Comparison of ENCODE assay signal across 9 cellular contexts in the genomic region with DNA sequence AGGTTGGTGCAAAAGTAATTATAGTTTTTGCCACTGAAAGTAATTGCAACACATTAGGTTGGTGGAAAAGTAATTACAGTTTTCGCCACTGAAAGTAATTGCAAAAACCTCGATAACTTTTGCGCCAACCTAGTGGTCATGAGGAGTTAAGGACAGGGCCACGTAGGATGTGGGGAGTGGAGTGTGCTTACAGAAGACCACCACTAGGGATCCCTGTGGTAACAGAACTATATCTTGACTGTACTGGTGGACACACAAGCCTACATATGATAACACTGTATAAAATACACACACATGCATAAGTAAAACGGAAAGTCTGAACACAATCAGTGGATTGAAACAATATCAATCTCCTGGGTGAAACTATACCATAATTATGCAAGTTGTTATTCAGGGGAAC.
DNase-seq lines count a peak whose midpoint lies in the region; ATAC-seq lines count a peak whose summit lies in the region.
"Had no signal": no experiment of that assay in that cellular context is flagged by ENCODE, and none has a peak within 500 bp of the region (broad histone marks: within the 10 kb centered on the region; RNA-seq: fewer than 3 reads in every experiment).

No MANE protein-coding gene starts in this region.

- no peak overlapping the region for H3K18ac ChIP-seq in mesenchymal stem cell (ENCODE audit: low read depth in 1 of 2, low read length in 2 of 2)

- H3K9ac ChIP-seq in mesenchymal stem cell (ENCODE audit: low read length) = no peak overlapping the region

- intact Hi-C loops in left colon (cut with DNase I, micrococcal nuclease) = no loop called here

- H2BK12ac ChIP-seq in mesenchymal stem cell (ENCODE audit: low read length in 2 of 2) = no peak overlapping the region

- ATAC-seq in GM18517 (IDR thresholded peaks at IDR 0.05; ENCODE audit: unreplicated experiment) = peak; percentile 60
- peak; percentile 74 for ATAC-seq in HG03342 (IDR thresholded peaks at IDR 0.05; ENCODE audit: unreplicated experiment)
- no peak for ATAC-seq in left colon
- ATAC-seq in activated T-cell treated with anti-CD3 and anti-CD28 coated beads, Interleukin-2, amount 50 U/mL, for 4 hours = no peak
- ATAC-seq: activated CD4-positive, CD25-positive, alpha-beta regulatory T cell treated with anti-CD3 and anti-CD28 coated beads, Interleukin-2, amount 50 U/mL, for 24 hours had no signal

- no peaks in the 10 kb centered on the region for H3K4me1 Mint-ChIP-seq in activated T-cell treated with anti-CD3 and anti-CD28 coated beads, Interleukin-2, amount 50 U/mL, for 4 hours (ENCODE audit: low read depth)

- H3K79me1 ChIP-seq in mesenchymal stem cell (replicated peaks; ENCODE audit: low read length, poor library complexity, severe bottlenecking) = no peaks in the 10 kb centered on the region

- H2AK5ac ChIP-seq in mesenchymal stem cell (ENCODE audit: low read length, severe bottlenecking) = no peak overlapping the region

- 89% methylated on average over 3 of the region's 5 CpGs for WGBS in mesenchymal stem cell

- H4K8ac ChIP-seq in mesenchymal stem cell (ENCODE audit: low read length) = no peak overlapping the region

- H3K4me1 ChIP-seq in mesenchymal stem cell (ENCODE audit: control insufficient read depth, insufficient read depth, low read depth, low read length) = no peaks in the 10 kb centered on the region

- H2AFZ ChIP-seq in mesenchymal stem cell (ENCODE audit: low read depth, low read length) = no peak overlapping the region

- H3K9me3 Mint-ChIP-seq in activated T-cell treated with anti-CD3 and anti-CD28 coated beads, Interleukin-2, amount 50 U/mL, for 4 hours = peaks cover 10% of the 10 kb centered on the region

- no peaks in the 10 kb centered on the region for H3K9me3 ChIP-seq in mesenchymal stem cell (ENCODE audit: control insufficient read depth, low read length)

- H2BK5ac ChIP-seq in mesenchymal stem cell (ENCODE audit: low read depth, low read length, poor library complexity, severe bottlenecking) = no peak overlapping the region

- no peak overlapping the region for H3K4ac ChIP-seq in mesenchymal stem cell (ENCODE audit: low read depth in 1 of 2, low read length in 2 of 2)

- no peak overlapping the region for H3K14ac ChIP-seq in mesenchymal stem cell (ENCODE audit: low read length in 2 of 2)

- H3K36me3 Mint-ChIP-seq in activated T-cell treated with anti-CD3 and anti-CD28 coated beads, Interleukin-2, amount 50 U/mL, for 4 hours (ENCODE audit: insufficient read depth) = peaks cover 2% of the 10 kb centered on the region

- no peak overlapping the region for H4K91ac ChIP-seq in mesenchymal stem cell (ENCODE audit: low read length)

- no peak overlapping the region for H3K4me2 ChIP-seq in mesenchymal stem cell (ENCODE audit: low read length, poor library complexity, severe bottlenecking)

- no peak overlapping the region for H3K27ac ChIP-seq in mesenchymal stem cell (ENCODE audit: low read length, poor library complexity, severe bottlenecking)

- no peaks in the 10 kb centered on the region for H3K36me3 ChIP-seq in mesenchymal stem cell (ENCODE audit: control insufficient read depth in 1 of 2, insufficient read depth in 2 of 2, low read depth in 1 of 2, low read length in 2 of 2)

- H3K27me3 Mint-ChIP-seq in activated T-cell treated with anti-CD3 and anti-CD28 coated beads, Interleukin-2, amount 50 U/mL, for 4 hours (ENCODE audit: low read depth) = no peaks in the 10 kb centered on the region

- no peak overlapping the region for H3K23ac ChIP-seq in mesenchymal stem cell (ENCODE audit: low read length in 2 of 2)

- H3K4me3 ChIP-seq in mesenchymal stem cell (ENCODE audit: insufficient read depth in 1 of 2, low read depth in 1 of 2, low read length in 2 of 2) = no peak overlapping the region

- DNase-seq in SKM-1 treated with dmso at 0.1 percent for 144 hours (lab: John Stamatoyannopoulos, UW; ENCODE audit: unreplicated experiment) (peak; percentile 1), mesenchymal stem cell (peak; percentile 30), left colon (no peak), epidermal melanocyte (ENCODE audit: insufficient read length, low spot score) (no peak)
- no peak for DNase-seq in stimulated activated CD4-positive, alpha-beta T cell treated with anti-CD3 and anti-CD28 coated beads, Interleukin-2, amount 100 ng/mL, for 24 hours
- DNase-seq in activated T-cell treated with anti-CD3 and anti-CD28 coated beads, Interleukin-2, amount 50 U/mL, for 4 hours = no peak

- H3K27me3 ChIP-seq in mesenchymal stem cell (ENCODE audit: control insufficient read depth in 1 of 2, insufficient read depth in 1 of 2, low read length in 2 of 2) = no peaks in the 10 kb centered on the region

- H3K4me3 Mint-ChIP-seq in activated T-cell treated with anti-CD3 and anti-CD28 coated beads, Interleukin-2, amount 50 U/mL, for 4 hours = no peak overlapping the region

- H2BK120ac ChIP-seq in mesenchymal stem cell (ENCODE audit: low read depth, low read length) = no peak overlapping the region

- no peak overlapping the region for H2BK15ac ChIP-seq in mesenchymal stem cell (ENCODE audit: low read depth, poor library complexity, severe bottlenecking)

Comparison
In these comparisons a context has a peak if more than half of its experiments do, and no peak if none do; other contexts are left out.
1. ATAC-seq: peak in GM18517 (single experiment) and HG03342 (single experiment); none in left colon (single experiment) and activated T-cell treated with anti-CD3 and anti-CD28 coated beads, Interleukin-2, amount 50 U/mL, for 4 hours (0 of 2).
2. DNase-seq: peak in SKM-1 treated with dmso at 0.1 percent for 144 hours (single experiment) and mesenchymal stem cell (single experiment); none in left colon (0 of 2), epidermal melanocyte (single experiment), stimulated activated CD4-positive, alpha-beta T cell treated with anti-CD3 and anti-CD28 coated beads, Interleukin-2, amount 100 ng/mL, for 24 hours (0 of 2) and activated T-cell treated with anti-CD3 and anti-CD28 coated beads, Interleukin-2, amount 50 U/mL, for 4 hours (single experiment).